In the genomic region with DNA sequence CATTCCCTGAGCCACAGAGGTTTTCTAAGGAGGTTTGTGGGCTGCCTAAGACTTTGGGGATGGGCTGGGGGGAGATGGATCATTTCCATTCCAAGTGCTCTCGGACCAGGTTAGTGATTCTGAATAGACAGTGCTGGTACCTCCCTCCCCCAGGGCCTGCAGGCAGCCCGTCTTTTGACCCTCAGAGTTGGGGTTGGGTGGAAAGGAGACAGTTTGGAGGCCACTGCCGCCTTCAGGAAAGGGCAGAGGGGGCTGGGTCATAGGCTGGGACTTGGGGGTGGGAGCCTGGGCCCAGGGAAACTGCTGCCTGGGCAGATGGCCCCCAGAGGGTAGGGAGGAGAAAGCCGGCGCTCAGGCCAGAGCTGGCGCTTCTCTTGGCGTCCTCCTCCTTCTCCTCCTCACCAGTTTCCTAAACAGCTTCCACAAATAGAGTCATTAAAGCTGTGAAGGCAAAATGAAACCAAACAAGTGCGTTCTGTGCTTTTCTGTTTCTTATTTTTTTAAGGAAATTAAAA, we compare ENCODE assay signal across 8 cellular contexts. TPM values are rescaled to one million over a fixed set of nuclear protein-coding genes. Genes with fewer than 3 reads are reported as not detected.
A peak's percentile ranks its signal among the peaks of the same experiment; 100 is the strongest.
DNase-seq lines count a peak whose midpoint lies in the region; ATAC-seq and TF ChIP-seq lines count a peak whose summit lies in the region.

No MANE protein-coding gene starts in this region.

- H3K4me3 ChIP-seq in iPS-15b (ENCODE audit: low read depth, low read length) = peak overlapping the region; percentile 55
- peak overlapping the region; percentile 95 for H3K4me3 ChIP-seq in smooth muscle cell

- H3K36me3 ChIP-seq in iPS-15b (ENCODE audit: control insufficient read depth, insufficient read depth, low read length) (no peaks in the 10 kb centered on the region), smooth muscle cell (ENCODE audit: low read depth) (no peaks in the 10 kb centered on the region)

- peak overlapping the region; percentile 28 for H3K9ac ChIP-seq in iPS-15b (ENCODE audit: low read depth, low read length)
- peak overlapping the region; percentile 80 for H3K9ac ChIP-seq in smooth muscle cell (ENCODE audit: low read depth)

- H3K27ac Mint-ChIP-seq in activated T-helper 17 cell treated with anti-CD3 and anti-CD28 coated beads, Interleukin-2, amount 50 U/mL, for 72 hours = no peak overlapping the region

- peaks cover 93% of the 10 kb centered on the region for H4K20me1 ChIP-seq in smooth muscle cell (ENCODE audit: low read depth)

- peaks cover 30% of the 10 kb centered on the region for H3K27me3 Mint-ChIP-seq in activated T-helper 17 cell treated with anti-CD3 and anti-CD28 coated beads, Interleukin-2, amount 50 U/mL, for 72 hours

- peaks cover 8% of the 10 kb centered on the region for H3K27me3 ChIP-seq in iPS-15b (ENCODE audit: control insufficient read depth, insufficient read depth, low read length)
- no peaks in the 10 kb centered on the region for H3K27me3 ChIP-seq in smooth muscle cell (ENCODE audit: low read depth)

- peaks cover 23% of the 10 kb centered on the region for H3K4me1 ChIP-seq in iPS-15b (ENCODE audit: control insufficient read depth, insufficient read depth, low read length)
- peaks cover 49% of the 10 kb centered on the region for H3K4me1 ChIP-seq in smooth muscle cell (ENCODE audit: low read depth)

- no peak for ATAC-seq in activated T-helper 17 cell treated with anti-CD3 and anti-CD28 coated beads, Interleukin-2, amount 50 U/mL, for 72 hours (replicated peaks)
- ATAC-seq in HG03565 (IDR thresholded peaks at IDR 0.05; ENCODE audit: unreplicated experiment) = no peak
- ATAC-seq in HG03469 (IDR thresholded peaks at IDR 0.05; ENCODE audit: unreplicated experiment) = no peak

- H3K27ac ChIP-seq in smooth muscle cell (ENCODE audit: low read depth) = peak overlapping the region; percentile 91

- whole genome bisulfite sequencing in smooth muscle cell (ENCODE audit: low lambda C conversion rate) = under 1% methylated on average over 8 of the region's 8 CpGs

- peaks cover 39% of the 10 kb centered on the region for H3F3A ChIP-seq in smooth muscle cell (ENCODE audit: low read depth)

- peak overlapping the region; percentile 94 for H3K4me2 ChIP-seq in smooth muscle cell

- no peaks in the 10 kb centered on the region for H3K9me3 ChIP-seq in iPS-15b (ENCODE audit: control insufficient read depth, insufficient read depth, low read length)
- no peaks in the 10 kb centered on the region for H3K9me3 ChIP-seq in smooth muscle cell (replicated peaks; ENCODE audit: low read depth)

- no peaks in the 10 kb centered on the region for H3K4me1 Mint-ChIP-seq in activated T-helper 17 cell treated with anti-CD3 and anti-CD28 coated beads, Interleukin-2, amount 50 U/mL, for 72 hours

- peak; percentile 31 for DNase-seq in NCI-H146 treated with DMSO at 0.1 percent for 48 hours (lab: John Stamatoyannopoulos, UW; ENCODE audit: unreplicated experiment)
- DNase-seq in NCI-H146 (lab: John Stamatoyannopoulos, UW) = no peak
- DNase-seq in smooth muscle cell (lab: John Stamatoyannopoulos, UW; ENCODE audit: unreplicated experiment) = no peak
- no peak for DNase-seq in activated naive CD4-positive, alpha-beta T cell treated with Interleukin-2 at 50 U/mL for 16 hours

- no peaks in the 10 kb centered on the region for H3K36me3 Mint-ChIP-seq in activated T-helper 17 cell treated with anti-CD3 and anti-CD28 coated beads, Interleukin-2, amount 50 U/mL, for 72 hours (ENCODE audit: low read depth)

- H2AFZ ChIP-seq in smooth muscle cell (ENCODE audit: low read depth) = no peak overlapping the region

- no peaks in the 10 kb centered on the region for H3K9me3 Mint-ChIP-seq in activated T-helper 17 cell treated with anti-CD3 and anti-CD28 coated beads, Interleukin-2, amount 50 U/mL, for 72 hours

- no peak for TF ChIP-seq CTCF in smooth muscle cell (IDR thresholded peaks at IDR 0.05; ENCODE audit: borderline replicate concordance, insufficient read depth, poor library complexity, severe bottlenecking)

- H3K79me2 ChIP-seq in smooth muscle cell (ENCODE audit: low read depth) = peaks cover 98% of the 10 kb centered on the region

- H3K4me3 Mint-ChIP-seq in activated T-helper 17 cell treated with anti-CD3 and anti-CD28 coated beads, Interleukin-2, amount 50 U/mL, for 72 hours = peak overlapping the region; percentile 48

RNA-seq across cellular contexts. Expression of a gene that starts 4.4 kb away (rescaled TPM):
- under 1 TPM in 1 of 2 donors, not detected in 1; 0.04 TPM for total RNA-seq in activated T-helper 17 cell treated with anti-CD3 and anti-CD28 coated beads, Interleukin-2, amount 50 U/mL, for 72 hours
- total RNA-seq in smooth muscle cell = 89.6 and 92.7 TPM in 2 replicates
- 115 and 142 TPM in 2 replicates for polyA plus RNA-seq in smooth muscle cell

Comparison
In these comparisons a context has a peak if more than half of its experiments do, and no peak if none do; other contexts are left out.
1. RNA of a gene that starts 4.4 kb away (total RNA-seq): 89.6 to 92.7 TPM in smooth muscle cell; 0.04 TPM in activated T-helper 17 cell treated with anti-CD3 and anti-CD28 coated beads, Interleukin-2, amount 50 U/mL, for 72 hours; every median in the first group is over 10 times any median in the second.